Comparison of ENCODE assay signal across 8 cellular contexts in the genomic region with DNA sequence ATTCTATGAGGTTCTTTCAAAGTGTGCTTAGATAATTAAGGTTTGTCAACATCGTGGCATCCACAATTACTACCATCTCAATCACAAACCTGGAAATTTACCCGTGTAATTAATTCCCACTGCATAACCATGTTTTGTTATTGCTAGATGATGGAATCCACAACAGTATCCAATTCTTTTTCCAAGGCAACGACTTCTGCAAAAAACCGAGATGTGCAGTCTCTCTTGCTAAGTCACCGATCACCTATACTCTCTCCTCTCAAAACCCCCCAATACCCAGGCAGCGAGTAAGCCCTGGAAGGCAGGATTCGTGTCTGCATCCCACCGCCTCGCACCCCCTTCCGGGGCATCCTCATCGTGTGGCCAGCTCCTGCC. TPM values are rescaled to one million over a fixed set of nuclear protein-coding genes. Genes with fewer than 3 reads are reported as not detected.
A peak's percentile ranks its signal among the peaks of the same experiment; 100 is the strongest.
DNase-seq lines count a peak whose midpoint lies in the region; ATAC-seq and TF ChIP-seq lines count a peak whose summit lies in the region.

No MANE protein-coding gene starts in this region.

- H3K27me3 ChIP-seq in foreskin keratinocyte (no peaks in the 10 kb centered on the region), smooth muscle cell (ENCODE audit: low read depth) (no peaks in the 10 kb centered on the region)

- peak overlapping the region; percentile 78 for H3K4me3 ChIP-seq in smooth muscle cell

- H3K27me3 Mint-ChIP-seq in activated naive CD4-positive, alpha-beta T cell treated with anti-CD3 and anti-CD28 coated beads, Interleukin-2, amount 10 ng/mL, durations not matched to agents 7 days and 5 days: no peaks in the 10 kb centered on the region

- H4K20me1 ChIP-seq in smooth muscle cell (ENCODE audit: low read depth): peaks cover 38% of the 10 kb centered on the region

- peak overlapping the region; percentile 81 for H3K27ac Mint-ChIP-seq in activated naive CD4-positive, alpha-beta T cell treated with anti-CD3 and anti-CD28 coated beads, Interleukin-2, amount 10 ng/mL, durations not matched to agents 7 days and 5 days

- H3K4me2 ChIP-seq in smooth muscle cell: peak overlapping the region; percentile 99

- H2AFZ ChIP-seq in smooth muscle cell (ENCODE audit: low read depth): peak overlapping the region; percentile 65

- H3K9me3 ChIP-seq in smooth muscle cell (replicated peaks; ENCODE audit: low read depth): no peaks in the 10 kb centered on the region

- peak overlapping the region; percentile 78 for H3K9ac ChIP-seq in smooth muscle cell (ENCODE audit: low read depth)

- 17% methylated on average over 11 of the region's 11 CpGs for WGBS in smooth muscle cell (ENCODE audit: low lambda C conversion rate)

- H3K4me1 Mint-ChIP-seq in activated naive CD4-positive, alpha-beta T cell treated with anti-CD3 and anti-CD28 coated beads, Interleukin-2, amount 10 ng/mL, durations not matched to agents 7 days and 5 days: peaks cover 44% of the 10 kb centered on the region

- H3K9me3 Mint-ChIP-seq in activated naive CD4-positive, alpha-beta T cell treated with anti-CD3 and anti-CD28 coated beads, Interleukin-2, amount 10 ng/mL, durations not matched to agents 7 days and 5 days: no peaks in the 10 kb centered on the region

- CTCF ChIA-PET in activated naive CD4-positive, alpha-beta T cell treated with anti-CD3 and anti-CD28 coated beads, Interleukin-2, amount 10 ng/mL, durations not matched to agents 7 days and 5 days (lab: Charles Lee): interaction anchor here (1.8 kb wide), 1 partner anchor 105 kb away, joined by 5 read pairs; no protein-coding TSS in a partner anchor

- H3F3A ChIP-seq in smooth muscle cell (ENCODE audit: low read depth): peaks cover 2% of the 10 kb centered on the region

- peaks cover 19% of the 10 kb centered on the region for H3K36me3 Mint-ChIP-seq in activated naive CD4-positive, alpha-beta T cell treated with anti-CD3 and anti-CD28 coated beads, Interleukin-2, amount 10 ng/mL, durations not matched to agents 7 days and 5 days

- H3K79me2 ChIP-seq in smooth muscle cell (ENCODE audit: low read depth): peaks cover 41% of the 10 kb centered on the region

- H3K4me1 ChIP-seq in foreskin keratinocyte (peaks cover 17% of the 10 kb centered on the region), smooth muscle cell (ENCODE audit: low read depth) (peaks cover 23% of the 10 kb centered on the region)

- H3K36me3 ChIP-seq in smooth muscle cell (ENCODE audit: low read depth): no peaks in the 10 kb centered on the region

- H3K27ac ChIP-seq in foreskin keratinocyte (peak overlapping the region; percentile 95), smooth muscle cell (ENCODE audit: low read depth) (peak overlapping the region; percentile 90)

- no peak for TF ChIP-seq CTCF in foreskin keratinocyte (conservative IDR thresholded peaks at IDR 0.05)
- TF ChIP-seq CTCF in smooth muscle cell (IDR thresholded peaks at IDR 0.05; ENCODE audit: borderline replicate concordance, insufficient read depth, poor library complexity, severe bottlenecking): no peak

- ATAC-seq in SK-N-SH treated with all-trans-retinoic acid at 6 μM for 48 hours (peak; percentile 31; the same call in 1 of the 3 replicates), foreskin keratinocyte (no peak), HG03378 (IDR thresholded peaks at IDR 0.05; ENCODE audit: unreplicated experiment) (no peak)

- H3K4me3 Mint-ChIP-seq in activated naive CD4-positive, alpha-beta T cell treated with anti-CD3 and anti-CD28 coated beads, Interleukin-2, amount 10 ng/mL, durations not matched to agents 7 days and 5 days: peak overlapping the region; percentile 82

- no peak for DNase-seq in activated naive CD4-positive, alpha-beta T cell treated with anti-CD3 and anti-CD28 coated beads, Interleukin-2, amount 10 ng/mL, durations not matched to agents 7 days and 5 days
- no peak for DNase-seq in activated naive CD4-positive, alpha-beta T cell (lab: John Stamatoyannopoulos, UW)
- DNase-seq in foreskin keratinocyte (peak in 1 of 2 donors; percentile 38), smooth muscle cell (lab: John Stamatoyannopoulos, UW; ENCODE audit: unreplicated experiment) (no peak), DMS114 treated with DMSO at 0.1 percent for 48 hours (lab: John Stamatoyannopoulos, UW; ENCODE audit: unreplicated experiment) (no peak), GOT3 (lab: John Stamatoyannopoulos, UW) (no peak)

TF ChIP-seq in SK-N-SH treated with all-trans-retinoic acid at 6 μM for 48 hours, 23 proteins besides CTCF, POLR2A, EP300 and RAD21:
- TF ChIP-seq SNAI2 (CRISPR knock-in tag; IDR thresholded peaks at IDR 0.05) (no peak), TSHZ2 (CRISPR knock-in tag; IDR thresholded peaks at IDR 0.05) (no peak), ZC3H10 (CRISPR knock-in tag; IDR thresholded peaks at IDR 0.05) (no peak), ARNTL (CRISPR knock-in tag; IDR thresholded peaks at IDR 0.05; ENCODE audit: borderline replicate concordance, low read depth) (no peak), ISL1 (CRISPR knock-in tag; IDR thresholded peaks at IDR 0.05) (no peak), RARB (CRISPR knock-in tag; IDR thresholded peaks at IDR 0.05) (no peak), PPARA (CRISPR knock-in tag; IDR thresholded peaks at IDR 0.05; ENCODE audit: borderline replicate concordance) (no peak), ESRRG (CRISPR knock-in tag; IDR thresholded peaks at IDR 0.05) (no peak), OSR1 (CRISPR knock-in tag; IDR thresholded peaks at IDR 0.05) (no peak), CSDC2 (CRISPR knock-in tag; IDR thresholded peaks at IDR 0.05) (no peak), ZFP3 (CRISPR knock-in tag; IDR thresholded peaks at IDR 0.05) (no peak), ZNF565 (CRISPR knock-in tag; conservative IDR thresholded peaks at IDR 0.05; ENCODE audit: low read depth) (no peak), ZNF70 (CRISPR knock-in tag; IDR thresholded peaks at IDR 0.05) (no peak), GLIS3 (CRISPR knock-in tag; IDR thresholded peaks at IDR 0.05) (no peak)
- TF ChIP-seq, protein P1, sequence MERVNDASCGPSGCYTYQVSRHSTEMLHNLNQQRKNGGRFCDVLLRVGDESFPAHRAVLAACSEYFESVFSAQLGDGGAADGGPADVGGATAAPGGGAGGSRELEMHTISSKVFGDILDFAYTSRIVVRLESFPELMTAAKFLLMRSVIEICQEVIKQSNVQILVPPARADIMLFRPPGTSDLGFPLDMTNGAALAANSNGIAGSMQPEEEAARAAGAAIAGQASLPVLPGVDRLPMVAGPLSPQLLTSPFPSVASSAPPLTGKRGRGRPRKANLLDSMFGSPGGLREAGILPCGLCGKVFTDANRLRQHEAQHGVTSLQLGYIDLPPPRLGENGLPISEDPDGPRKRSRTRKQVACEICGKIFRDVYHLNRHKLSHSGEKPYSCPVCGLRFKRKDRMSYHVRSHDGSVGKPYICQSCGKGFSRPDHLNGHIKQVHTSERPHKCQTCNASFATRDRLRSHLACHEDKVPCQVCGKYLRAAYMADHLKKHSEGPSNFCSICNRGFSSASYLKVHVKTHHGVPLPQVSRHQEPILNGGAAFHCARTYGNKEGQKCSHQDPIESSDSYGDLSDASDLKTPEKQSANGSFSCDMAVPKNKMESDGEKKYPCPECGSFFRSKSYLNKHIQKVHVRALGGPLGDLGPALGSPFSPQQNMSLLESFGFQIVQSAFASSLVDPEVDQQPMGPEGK (CRISPR knock-in tag; IDR thresholded peaks at IDR 0.05; ENCODE audit: borderline replicate concordance): no peak

RNA-seq across cellular contexts. Expression of gene EIF4H, which starts 0.7 kb away (rescaled TPM):
- total RNA-seq in foreskin keratinocyte (320 and 332 TPM in 2 replicates), smooth muscle cell (168 and 198 TPM in 2 replicates)
- polyA plus RNA-seq in foreskin keratinocyte (274 and 296 TPM in 2 replicates), smooth muscle cell (222 and 241 TPM in 2 replicates)

RNA-seq across cellular contexts. Expression of gene LAT2, which starts 36.3 kb away (rescaled TPM):
- total RNA-seq in foreskin keratinocyte (0.49 and 0.85 TPM in 2 replicates), smooth muscle cell (0.54 TPM in 1 of 2 replicates, not detected in the other)
- polyA plus RNA-seq in foreskin keratinocyte (0.38 and 0.49 TPM in 2 replicates), smooth muscle cell (0.39 TPM in 1 of 2 replicates, not detected in the other)
